11 cellular contexts compared by ENCODE assay signal in genomic region chr6:117919775-117920492, GRCh38. TPM values are rescaled to one million over a fixed set of nuclear protein-coding genes. Genes with fewer than 3 reads are reported as not detected.
DNase-seq lines count a peak whose midpoint lies in the region; FAIRE-seq and TF ChIP-seq lines count a peak whose summit lies in the region.
"Had no signal": no experiment of that assay in that cellular context is flagged by ENCODE, and none has a peak within 500 bp of the region (broad histone marks: within the 10 kb centered on the region; RNA-seq: fewer than 3 reads in every experiment).

No MANE protein-coding gene starts in this region.

- TF ChIP-seq CTCF in D721Med (IDR thresholded peaks at IDR 0.05; ENCODE audit: insufficient read depth, missing control alignments) (no peak), glutamatergic neuron (IDR thresholded peaks at IDR 0.05; ENCODE audit: partially characterized antibody, unreplicated experiment) (no peak), osteoblast (IDR thresholded peaks at IDR 0.05; ENCODE audit: extremely low read depth, low read depth, low read length) (no peak)

- H3K4me3 ChIP-seq in osteoblast (ENCODE audit: insufficient read depth, low read length) (no peak overlapping the region), MG63 (no peak overlapping the region)

- no peaks in the 10 kb centered on the region for H3K4me1 Mint-ChIP-seq in glutamatergic neuron (ENCODE audit: low read depth, unreplicated experiment)

- H3K4me3 Mint-ChIP-seq in glutamatergic neuron (ENCODE audit: unreplicated experiment) = no peak overlapping the region

- H3K9me3 ChIP-seq in osteoblast (ENCODE audit: low read depth, low read length) = no peaks in the 10 kb centered on the region
- H3K9me3 ChIP-seq in MG63 = no peaks in the 10 kb centered on the region

- no peaks in the 10 kb centered on the region for H3K27me3 Mint-ChIP-seq in glutamatergic neuron (ENCODE audit: unreplicated experiment)

- H3K79me2 ChIP-seq in osteoblast (ENCODE audit: insufficient read depth, low read length) = no peaks in the 10 kb centered on the region

- no peaks in the 10 kb centered on the region for H3K4me1 ChIP-seq in osteoblast (ENCODE audit: insufficient read depth, low read length)

- no peaks in the 10 kb centered on the region for H3K36me3 Mint-ChIP-seq in glutamatergic neuron (ENCODE audit: unreplicated experiment)

- no peak for FAIRE-seq in D721Med (lab: Jason Lieb, UNC)
- FAIRE-seq: G401.6 had no signal

- peak overlapping the region; percentile 43 for H3K4me2 ChIP-seq in osteoblast (ENCODE audit: insufficient read depth, low read length)

- no peaks in the 10 kb centered on the region for H3K36me3 ChIP-seq in osteoblast (ENCODE audit: insufficient read depth, low read length)
- no peaks in the 10 kb centered on the region for H3K36me3 ChIP-seq in MG63

- no peak overlapping the region for H3K27ac ChIP-seq in osteoblast (ENCODE audit: low read depth, low read length)

- no peaks in the 10 kb centered on the region for H3K27me3 ChIP-seq in osteoblast (ENCODE audit: insufficient read depth, low read length)
- H3K27me3 ChIP-seq in MG63 = peaks cover 2% of the 10 kb centered on the region; the same call in 1 of the 2 replicates

- H3K27ac Mint-ChIP-seq in glutamatergic neuron (ENCODE audit: unreplicated experiment) = no peak overlapping the region

- no peak overlapping the region for H2AFZ ChIP-seq in osteoblast (ENCODE audit: low read length)

- no peaks in the 10 kb centered on the region for H3K9me3 Mint-ChIP-seq in glutamatergic neuron (ENCODE audit: unreplicated experiment)

- H4K20me1 ChIP-seq in osteoblast (ENCODE audit: insufficient read depth, low read length) = no peaks in the 10 kb centered on the region

- DNase-seq in D721Med (ENCODE audit: insufficient read length, low spot score) (peak; percentile 43), NCI-H69 (lab: John Stamatoyannopoulos, UW) (peak; percentile 7), glutamatergic neuron (peak; percentile 69), osteoblast (ENCODE audit: insufficient read length, low spot score, missing footprints) (no peak), NCI-H146 treated with DMSO at 0.1 percent for 48 hours (lab: John Stamatoyannopoulos, UW; ENCODE audit: unreplicated experiment) (no peak), MG63 (no peak), cerebellar nuclear complex (lab: John Stamatoyannopoulos, UW) (no peak), middle frontal gyrus (ENCODE audit: extremely low spot score, low spot score) (no peak)
- DNase-seq: SIG-M5 had no signal

RNA-seq across cellular contexts. Expression of gene SLC35F1, which starts 12.9 kb away (rescaled TPM):
- total RNA-seq in glutamatergic neuron (ENCODE audit: unreplicated experiment) (22.4 TPM), osteoblast (under 0.01 TPM in 1 of 2 replicates, not detected in the other)
- total RNA-seq in MG63 (2014; rRNA removed; shearing (Covaris generic); ENCODE audit: low replicate concordance) = not detected in 2 replicates
- total RNA-seq: pulmonary artery endothelial cell had no signal

Comparison
In these comparisons a context has a peak if more than half of its experiments do, and no peak if none do; other contexts are left out.
1. DNase-seq: peak in D721Med (single experiment), NCI-H69 (single experiment) and glutamatergic neuron (single experiment); none in osteoblast (single experiment), NCI-H146 treated with DMSO at 0.1 percent for 48 hours (single experiment), MG63 (single experiment), cerebellar nuclear complex (0 of 2) and middle frontal gyrus (single experiment).
2. RNA of gene SLC35F1, which starts 12.9 kb away (total RNA-seq): 22.4 TPM in glutamatergic neuron (single experiment); under 0.01 TPM in osteoblast and not detected in MG63; every median in the first group is over 10 times any median in the second.